1 cellular context compared by ENCODE assay signal in genomic region chr19:16572332-16573211, GRCh38.
TF ChIP-seq lines count a peak whose summit lies in the region.

SLC35E1 (minus strand) TSS chr19:16572415; CDS start chr19:16572364, 51 bp downstream.

TF ChIP-seq in HEK293, 187 proteins besides CTCF, POLR2A, EP300 and RAD21 (continued from another document):
- peak; percentile 98 for TF ChIP-seq ZBTB11 (tag by site-specific recombination; conservative IDR thresholded peaks at IDR 0.05; ENCODE audit: low read depth)
- peak; percentile 41; the same call in 1 of the 2 replicates for TF ChIP-seq ZNF341 (tag by site-specific recombination; IDR thresholded peaks at IDR 0.05; ENCODE audit: low read depth)
- TF ChIP-seq KLF16 (tag by site-specific recombination; IDR thresholded peaks at IDR 0.05) = peak; percentile 87
- TF ChIP-seq, protein P1, sequence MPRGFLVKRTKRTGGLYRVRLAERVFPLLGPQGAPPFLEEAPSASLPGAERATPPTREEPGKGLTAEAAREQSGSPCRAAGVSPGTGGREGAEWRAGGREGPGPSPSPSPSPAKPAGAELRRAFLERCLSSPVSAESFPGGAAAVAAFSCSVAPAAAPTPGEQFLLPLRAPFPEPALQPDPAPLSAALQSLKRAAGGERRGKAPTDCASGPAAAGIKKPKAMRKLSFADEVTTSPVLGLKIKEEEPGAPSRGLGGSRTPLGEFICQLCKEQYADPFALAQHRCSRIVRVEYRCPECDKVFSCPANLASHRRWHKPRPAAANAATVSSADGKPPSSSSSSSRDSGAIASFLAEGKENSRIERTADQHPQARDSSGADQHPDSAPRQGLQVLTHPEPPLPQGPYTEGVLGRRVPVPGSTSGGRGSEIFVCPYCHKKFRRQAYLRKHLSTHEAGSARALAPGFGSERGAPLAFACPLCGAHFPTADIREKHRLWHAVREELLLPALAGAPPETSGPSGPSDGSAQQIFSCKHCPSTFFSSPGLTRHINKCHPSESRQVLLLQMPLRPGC (tag by site-specific recombination; IDR thresholded peaks at IDR 0.05) = peak; percentile 52; the same call in 1 of the 2 replicates
- no peak for TF ChIP-seq ZNF549 (tag by site-specific recombination; IDR thresholded peaks at IDR 0.05)
- TF ChIP-seq ZNF626 (tag by site-specific recombination; IDR thresholded peaks at IDR 0.05) = no peak
- peak; percentile 73 for TF ChIP-seq ZXDB (tag by site-specific recombination; IDR thresholded peaks at IDR 0.05)
- no peak for TF ChIP-seq ZSCAN16 (tag by site-specific recombination; IDR thresholded peaks at IDR 0.05)
- TF ChIP-seq, protein P2, sequence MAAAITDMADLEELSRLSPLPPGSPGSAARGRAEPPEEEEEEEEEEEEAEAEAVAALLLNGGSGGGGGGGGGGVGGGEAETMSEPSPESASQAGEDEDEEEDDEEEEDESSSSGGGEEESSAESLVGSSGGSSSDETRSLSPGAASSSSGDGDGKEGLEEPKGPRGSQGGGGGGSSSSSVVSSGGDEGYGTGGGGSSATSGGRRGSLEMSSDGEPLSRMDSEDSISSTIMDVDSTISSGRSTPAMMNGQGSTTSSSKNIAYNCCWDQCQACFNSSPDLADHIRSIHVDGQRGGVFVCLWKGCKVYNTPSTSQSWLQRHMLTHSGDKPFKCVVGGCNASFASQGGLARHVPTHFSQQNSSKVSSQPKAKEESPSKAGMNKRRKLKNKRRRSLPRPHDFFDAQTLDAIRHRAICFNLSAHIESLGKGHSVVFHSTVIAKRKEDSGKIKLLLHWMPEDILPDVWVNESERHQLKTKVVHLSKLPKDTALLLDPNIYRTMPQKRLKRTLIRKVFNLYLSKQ (tag by site-specific recombination; IDR thresholded peaks at IDR 0.05; ENCODE audit: borderline replicate concordance) = no peak
- no peak for TF ChIP-seq ZNF18 (tag by site-specific recombination; IDR thresholded peaks at IDR 0.05)
- TF ChIP-seq ZNF335 (tag by site-specific recombination; conservative IDR thresholded peaks at IDR 0.05) = peak; percentile 83
- no peak for TF ChIP-seq ZNF280C (tag by site-specific recombination; IDR thresholded peaks at IDR 0.05)
- TF ChIP-seq, protein P3, sequence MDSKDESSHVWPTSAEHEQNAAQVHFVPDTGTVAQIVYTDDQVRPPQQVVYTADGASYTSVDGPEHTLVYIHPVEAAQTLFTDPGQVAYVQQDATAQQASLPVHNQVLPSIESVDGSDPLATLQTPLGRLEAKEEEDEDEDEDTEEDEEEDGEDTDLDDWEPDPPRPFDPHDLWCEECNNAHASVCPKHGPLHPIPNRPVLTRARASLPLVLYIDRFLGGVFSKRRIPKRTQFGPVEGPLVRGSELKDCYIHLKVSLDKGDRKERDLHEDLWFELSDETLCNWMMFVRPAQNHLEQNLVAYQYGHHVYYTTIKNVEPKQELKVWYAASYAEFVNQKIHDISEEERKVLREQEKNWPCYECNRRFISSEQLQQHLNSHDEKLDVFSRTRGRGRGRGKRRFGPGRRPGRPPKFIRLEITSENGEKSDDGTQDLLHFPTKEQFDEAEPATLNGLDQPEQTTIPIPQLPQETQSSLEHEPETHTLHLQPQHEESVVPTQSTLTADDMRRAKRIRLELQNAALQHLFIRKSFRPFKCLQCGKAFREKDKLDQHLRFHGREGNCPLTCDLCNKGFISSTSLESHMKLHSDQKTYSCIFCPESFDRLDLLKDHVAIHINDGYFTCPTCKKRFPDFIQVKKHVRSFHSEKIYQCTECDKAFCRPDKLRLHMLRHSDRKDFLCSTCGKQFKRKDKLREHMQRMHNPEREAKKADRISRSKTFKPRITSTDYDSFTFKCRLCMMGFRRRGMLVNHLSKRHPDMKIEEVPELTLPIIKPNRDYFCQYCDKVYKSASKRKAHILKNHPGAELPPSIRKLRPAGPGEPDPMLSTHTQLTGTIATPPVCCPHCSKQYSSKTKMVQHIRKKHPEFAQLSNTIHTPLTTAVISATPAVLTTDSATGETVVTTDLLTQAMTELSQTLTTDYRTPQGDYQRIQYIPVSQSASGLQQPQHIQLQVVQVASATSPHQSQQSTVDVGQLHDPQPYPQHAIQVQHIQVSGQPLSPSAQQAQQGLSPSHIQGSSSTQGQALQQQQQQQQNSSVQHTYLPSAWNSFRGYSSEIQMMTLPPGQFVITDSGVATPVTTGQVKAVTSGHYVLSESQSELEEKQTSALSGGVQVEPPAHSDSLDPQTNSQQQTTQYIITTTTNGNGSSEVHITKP (tag by site-specific recombination; IDR thresholded peaks at IDR 0.05) = peak; percentile 83
- no peak for TF ChIP-seq ZNF433 (tag by site-specific recombination; IDR thresholded peaks at IDR 0.05; ENCODE audit: low read depth)
- TF ChIP-seq GLIS2 (tag by site-specific recombination; IDR thresholded peaks at IDR 0.05) = no peak
- TF ChIP-seq ZNF311 (tag by site-specific recombination; IDR thresholded peaks at IDR 0.05; ENCODE audit: borderline replicate concordance) = no peak
- TF ChIP-seq, protein P4, sequence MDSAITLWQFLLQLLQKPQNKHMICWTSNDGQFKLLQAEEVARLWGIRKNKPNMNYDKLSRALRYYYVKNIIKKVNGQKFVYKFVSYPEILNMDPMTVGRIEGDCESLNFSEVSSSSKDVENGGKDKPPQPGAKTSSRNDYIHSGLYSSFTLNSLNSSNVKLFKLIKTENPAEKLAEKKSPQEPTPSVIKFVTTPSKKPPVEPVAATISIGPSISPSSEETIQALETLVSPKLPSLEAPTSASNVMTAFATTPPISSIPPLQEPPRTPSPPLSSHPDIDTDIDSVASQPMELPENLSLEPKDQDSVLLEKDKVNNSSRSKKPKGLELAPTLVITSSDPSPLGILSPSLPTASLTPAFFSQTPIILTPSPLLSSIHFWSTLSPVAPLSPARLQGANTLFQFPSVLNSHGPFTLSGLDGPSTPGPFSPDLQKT (IDR thresholded peaks at IDR 0.05; ENCODE audit: borderline replicate concordance, low read depth, low read length) = peak; percentile 73; the same call in 1 of the 2 replicates
- TF ChIP-seq ZNF791 (tag by site-specific recombination; IDR thresholded peaks at IDR 0.05) = no peak
TF ChIP-seq in HEK293: peak in this region for 45.
